ENCODE assay signal across 28 cellular contexts in the genomic region with DNA sequence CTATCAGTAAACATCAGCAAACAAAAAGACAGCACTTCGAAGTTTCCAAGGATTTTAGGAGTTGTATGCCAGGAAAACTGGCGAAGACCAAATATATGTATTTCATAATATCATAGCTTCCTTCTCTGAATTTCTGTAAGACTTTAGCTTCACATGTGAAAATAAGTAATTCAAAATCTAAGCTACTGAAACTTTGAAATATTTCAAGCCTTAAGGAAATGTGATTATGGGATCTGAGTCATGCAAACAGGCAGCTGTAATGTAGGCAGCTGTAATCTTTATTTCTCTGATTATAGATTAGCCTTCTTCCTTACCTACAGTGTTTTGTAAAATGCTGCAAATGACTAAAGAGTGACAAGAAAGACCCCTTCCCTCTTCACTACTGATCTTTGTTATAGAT.
"Had no signal": no experiment of that assay in that cellular context is flagged by ENCODE, and none has a peak within 500 bp of the region (broad histone marks: within the 10 kb centered on the region; RNA-seq: fewer than 3 reads in every experiment).

No MANE protein-coding gene starts in this region.

- H3K27ac ChIP-seq: epithelial cell of prostate, esophagus squamous epithelium, heart left ventricle, lower lobe of right lung, stomach, suprapubic skin, tibial nerve had no signal

- H3K36me3 ChIP-seq: esophagus squamous epithelium, heart left ventricle, lower lobe of right lung, stomach, suprapubic skin, tibial nerve had no signal

- DNase-seq: activated CD4-positive, alpha-beta T cell treated with anti-CD3 and anti-CD28 coated beads for 36 hours; activated CD4-positive, alpha-beta T cell treated with anti-CD3 and anti-CD28 coated beads, Interleukin-2, amount 50 U/mL, for 4 hours; activated CD4-positive, CD25-positive, alpha-beta regulatory T cell; activated effector memory CD4-positive, alpha-beta T cell treated with anti-CD3 and anti-CD28 coated beads, Interleukin-2, amount 50 U/mL, for 16 hours; activated naive CD4-positive, alpha-beta T cell treated with anti-CD3 and anti-CD28 coated beads for 36 hours; activated naive CD8-positive, alpha-beta T cell treated with anti-CD3 and anti-CD28 coated beads for 36 hours; activated T-cell treated with anti-CD3 and anti-CD28 coated beads, Interleukin-2, amount 50 U/mL, for 1 hour; amygdala; caudate nucleus; effector CD4-positive, alpha-beta T cell; esophagus squamous epithelium; heart left ventricle; kidney glomerular epithelial cell; lower lobe of right lung; mesenchymal stem cell; posterior cingulate gyrus; right cardiac atrium; stimulated activated CD4-positive, alpha-beta T cell treated with anti-CD3 and anti-CD28 coated beads, Interleukin-4, amount 100 ng/mL, for 24 hours; stomach; T-cell had no signal

- ATAC-seq: activated CD4-positive, alpha-beta T cell treated with anti-CD3 and anti-CD28 coated beads for 36 hours; heart left ventricle; left lobe of liver; lower lobe of right lung; natural killer cell treated with Interleukin-12 subunit alpha and Interleukin-12 subunit beta and Interleukin-15 and Interleukin-18, amount 100 ng/mL, for 72 hours; right cardiac atrium; stimulated activated effector memory CD8-positive, alpha-beta T cell treated with anti-CD3 and anti-CD28 coated beads, Interleukin-12 subunit alpha, Interleukin-12 subunit beta, amount 100 ng/mL, for 72 hours; T-cell had no signal

- H3K27ac Mint-ChIP-seq: activated CD4-positive, alpha-beta T cell treated with anti-CD3 and anti-CD28 coated beads for 36 hours; activated naive CD4-positive, alpha-beta T cell treated with anti-CD3 and anti-CD28 coated beads for 36 hours; activated naive CD8-positive, alpha-beta T cell treated with anti-CD3 and anti-CD28 coated beads for 36 hours; activated T-helper 1 cell treated with anti-CD3 and anti-CD28 coated beads, Interleukin-12 subunit alpha, Interleukin-12 subunit beta, Interleukin-2, Interleukin-4 antibody, amounts not matched to agents 30 ng/mL and 10 ng/mL and 1 ng/mL, durations not matched to agents 14 hours and 24 hours and 36 hours; dendritic cell treated with granulocyte-macrophage colony-stimulating factor and Interleukin-4, amounts not matched to agents 40 ng/mL and 50 ng/mL, for 4 days; natural killer cell treated with Interleukin-12 subunit alpha and Interleukin-12 subunit beta and Interleukin-15 and Interleukin-18, amount 100 ng/mL, for 72 hours; stimulated activated effector memory CD8-positive, alpha-beta T cell treated with anti-CD3 and anti-CD28 coated beads, Interleukin-12 subunit alpha, Interleukin-12 subunit beta, amount 100 ng/mL, for 72 hours; T-cell had no signal

- H3K4me3 ChIP-seq: esophagus squamous epithelium, heart left ventricle, lower lobe of right lung, stomach, suprapubic skin, tibial nerve had no signal

- H3K9me3 Mint-ChIP-seq: activated naive CD4-positive, alpha-beta T cell treated with anti-CD3 and anti-CD28 coated beads for 36 hours; activated naive CD8-positive, alpha-beta T cell treated with anti-CD3 and anti-CD28 coated beads for 36 hours; activated T-helper 1 cell treated with anti-CD3 and anti-CD28 coated beads, Interleukin-12 subunit alpha, Interleukin-12 subunit beta, Interleukin-2, Interleukin-4 antibody, amounts not matched to agents 30 ng/mL and 10 ng/mL and 1 ng/mL, durations not matched to agents 14 hours and 24 hours and 36 hours; dendritic cell treated with granulocyte-macrophage colony-stimulating factor and Interleukin-4, amounts not matched to agents 40 ng/mL and 50 ng/mL, for 4 days; natural killer cell treated with Interleukin-12 subunit alpha and Interleukin-12 subunit beta and Interleukin-15 and Interleukin-18, amount 100 ng/mL, for 72 hours; stimulated activated effector memory CD8-positive, alpha-beta T cell treated with anti-CD3 and anti-CD28 coated beads, Interleukin-12 subunit alpha, Interleukin-12 subunit beta, amount 100 ng/mL, for 72 hours; T-cell had no signal

- H3K4me1 ChIP-seq: esophagus squamous epithelium, suprapubic skin, tibial nerve had no signal

- H3K27me3 ChIP-seq: stomach, suprapubic skin, tibial nerve had no signal

- H3K4me3 Mint-ChIP-seq: activated CD4-positive, alpha-beta T cell treated with anti-CD3 and anti-CD28 coated beads for 36 hours; activated naive CD4-positive, alpha-beta T cell treated with anti-CD3 and anti-CD28 coated beads for 36 hours; activated naive CD8-positive, alpha-beta T cell treated with anti-CD3 and anti-CD28 coated beads for 36 hours; activated T-helper 1 cell treated with anti-CD3 and anti-CD28 coated beads, Interleukin-12 subunit alpha, Interleukin-12 subunit beta, Interleukin-2, Interleukin-4 antibody, amounts not matched to agents 30 ng/mL and 10 ng/mL and 1 ng/mL, durations not matched to agents 14 hours and 24 hours and 36 hours; dendritic cell treated with granulocyte-macrophage colony-stimulating factor and Interleukin-4, amounts not matched to agents 40 ng/mL and 50 ng/mL, for 4 days; natural killer cell treated with Interleukin-12 subunit alpha and Interleukin-12 subunit beta and Interleukin-15 and Interleukin-18, amount 100 ng/mL, for 72 hours; stimulated activated effector memory CD8-positive, alpha-beta T cell treated with anti-CD3 and anti-CD28 coated beads, Interleukin-12 subunit alpha, Interleukin-12 subunit beta, amount 100 ng/mL, for 72 hours; T-cell had no signal

- H3K36me3 Mint-ChIP-seq: activated naive CD8-positive, alpha-beta T cell treated with anti-CD3 and anti-CD28 coated beads for 36 hours; natural killer cell treated with Interleukin-12 subunit alpha and Interleukin-12 subunit beta and Interleukin-15 and Interleukin-18, amount 100 ng/mL, for 72 hours; stimulated activated effector memory CD8-positive, alpha-beta T cell treated with anti-CD3 and anti-CD28 coated beads, Interleukin-12 subunit alpha, Interleukin-12 subunit beta, amount 100 ng/mL, for 72 hours; T-cell had no signal

- H3K9me3 ChIP-seq: esophagus squamous epithelium, heart left ventricle, lower lobe of right lung, stomach, suprapubic skin, tibial nerve had no signal

- H3K4me1 Mint-ChIP-seq: activated CD4-positive, alpha-beta T cell treated with anti-CD3 and anti-CD28 coated beads for 36 hours; activated naive CD8-positive, alpha-beta T cell treated with anti-CD3 and anti-CD28 coated beads for 36 hours; stimulated activated effector memory CD8-positive, alpha-beta T cell treated with anti-CD3 and anti-CD28 coated beads, Interleukin-12 subunit alpha, Interleukin-12 subunit beta, amount 100 ng/mL, for 72 hours; T-cell had no signal
